6 cellular contexts compared by ENCODE assay signal in the genomic region with DNA sequence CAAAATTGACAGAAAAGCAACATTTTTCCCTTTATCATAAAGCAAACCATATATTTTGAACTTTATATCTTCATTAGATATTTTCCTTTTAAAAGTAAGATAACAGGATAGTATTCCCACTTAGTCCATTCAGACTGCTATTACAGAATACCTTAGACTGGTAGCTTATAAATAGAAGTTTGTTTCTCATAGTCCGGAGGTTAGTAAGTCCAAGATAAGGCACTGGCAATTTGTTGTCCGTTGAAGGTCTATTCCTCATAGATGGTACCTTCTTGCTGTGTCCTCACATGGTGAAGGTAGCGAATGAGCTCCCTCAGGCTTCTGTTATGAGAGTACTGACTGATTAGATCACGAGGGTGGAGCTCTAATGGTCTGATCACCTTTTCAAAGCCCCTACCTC.
"Had no signal": no experiment of that assay in that cellular context is flagged by ENCODE, and none has a peak within 500 bp of the region (broad histone marks: within the 10 kb centered on the region; RNA-seq: fewer than 3 reads in every experiment).

No MANE protein-coding gene starts in this region.

- DNase-seq: GM23248, GOT3, H7, HFFc6 had no signal

- ATAC-seq: HCT116, HepG2 had no signal
